ENCODE assay signal across 26 cellular contexts in genomic region chr4:7128651-7129050, GRCh38.
"Had no signal": no experiment of that assay in that cellular context is flagged by ENCODE, and none has a peak within 500 bp of the region (broad histone marks: within the 10 kb centered on the region; RNA-seq: fewer than 3 reads in every experiment).

No MANE protein-coding gene starts in this region.

- H3K36me3 Mint-ChIP-seq: immature natural killer cell; naive thymus-derived CD8-positive, alpha-beta T cell; type B pancreatic cell had no signal

- H3K9me3 ChIP-seq: gastroesophageal sphincter, pancreas, suprapubic skin had no signal

- H3K4me3 Mint-ChIP-seq: immature natural killer cell; naive thymus-derived CD8-positive, alpha-beta T cell; nephron progenitor cell; stimulated activated naive CD8-positive, alpha-beta T cell treated with anti-CD3 and anti-CD28 coated beads, Interleukin-15, amount 100 ng/mL, for 72 hours; type B pancreatic cell had no signal

- DNase-seq: effector CD4-positive, alpha-beta T cell; foreskin keratinocyte; glutamatergic neuron; hypothalamus; immature natural killer cell; islet precursor cell; kidney glomerular epithelial cell; left ventricle myocardium superior; lower lobe of right lung; naive thymus-derived CD8-positive, alpha-beta T cell; nephron progenitor cell; nucleus accumbens; stimulated activated CD4-positive, alpha-beta T cell treated with anti-CD3 and anti-CD28 coated beads, Interleukin-12 subunit alpha, Interleukin-12 subunit beta, amount 100 ng/mL, for 4 hours; stimulated activated CD4-positive, alpha-beta T cell treated with anti-CD3 and anti-CD28 coated beads, Interleukin-1b, Interleukin-23, amount 100 ng/mL, for 48 hours; stimulated activated CD4-positive, alpha-beta T cell treated with anti-CD3 and anti-CD28 coated beads, Interleukin-4, amount 100 ng/mL, for 1 hour; stimulated activated CD8-positive, alpha-beta memory T cell treated with anti-CD3 and anti-CD28 coated beads, Interleukin-4, amount 100 ng/mL, for 48 hours; stimulated activated naive CD4-positive, alpha-beta T cell; stimulated activated naive CD8-positive, alpha-beta T cell treated with anti-CD3 and anti-CD28 coated beads, Interleukin-15, amount 100 ng/mL, for 72 hours had no signal

- H3K9me3 Mint-ChIP-seq: immature natural killer cell had no signal

- H3K4me1 Mint-ChIP-seq: immature natural killer cell; naive thymus-derived CD8-positive, alpha-beta T cell; stimulated activated naive CD8-positive, alpha-beta T cell treated with anti-CD3 and anti-CD28 coated beads, Interleukin-15, amount 100 ng/mL, for 72 hours had no signal

- H3K27ac ChIP-seq: coronary artery, epithelial cell of prostate, foreskin keratinocyte, gastroesophageal sphincter, lower lobe of right lung, pancreas, right atrium auricular region, suprapubic skin had no signal

- H3K4me1 ChIP-seq: foreskin keratinocyte, lower lobe of right lung, pancreas had no signal

- H3K4me2 ChIP-seq: smooth muscle cell had no signal

- H3K4me3 ChIP-seq: coronary artery, gastroesophageal sphincter, lower lobe of right lung, pancreas, right atrium auricular region, smooth muscle cell, suprapubic skin had no signal

- H3K27me3 ChIP-seq: gastroesophageal sphincter, pancreas, right atrium auricular region, suprapubic skin had no signal

- H3K27me3 Mint-ChIP-seq: type B pancreatic cell had no signal

- H3K27ac Mint-ChIP-seq: immature natural killer cell; nephron progenitor cell; stimulated activated naive CD8-positive, alpha-beta T cell treated with anti-CD3 and anti-CD28 coated beads, Interleukin-15, amount 100 ng/mL, for 72 hours; type B pancreatic cell had no signal

- H3K36me3 ChIP-seq: gastroesophageal sphincter, lower lobe of right lung, pancreas, right atrium auricular region, suprapubic skin had no signal
